16 cellular contexts compared by ENCODE assay signal in the genomic region with DNA sequence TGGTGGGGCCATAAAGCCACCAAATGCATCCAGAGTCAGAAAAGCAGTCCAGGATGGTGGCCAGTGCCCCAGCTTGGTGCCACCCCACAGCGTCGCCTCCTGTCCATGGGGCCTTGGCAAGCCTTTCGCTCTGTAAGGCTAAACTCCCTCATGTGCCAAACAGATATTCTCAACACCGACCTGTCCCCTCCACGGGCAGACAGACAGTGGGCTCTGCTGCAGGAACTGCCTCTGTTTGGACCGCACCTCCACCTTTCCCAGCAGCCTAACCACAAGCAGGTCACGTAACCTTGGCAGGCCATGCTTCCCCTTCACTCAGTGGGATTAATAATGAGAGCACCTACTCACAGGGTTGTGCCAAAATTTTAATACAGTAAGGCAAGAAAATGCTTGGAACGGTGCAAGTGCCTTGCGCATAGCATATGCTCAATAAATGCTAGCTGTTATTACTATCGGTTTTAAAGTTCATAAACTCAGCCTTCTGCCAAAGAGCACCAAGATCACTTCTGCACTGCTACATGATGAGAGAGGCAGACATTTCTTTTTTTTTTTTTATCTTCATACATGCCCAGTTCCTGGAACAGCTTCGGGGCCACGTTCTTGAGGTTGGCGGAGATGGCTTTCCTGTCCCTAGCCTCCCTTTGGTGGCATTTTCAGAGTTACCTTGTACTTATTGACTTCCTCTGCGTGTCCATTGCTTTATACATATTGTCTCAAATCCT. TPM values are rescaled to one million over a fixed set of nuclear protein-coding genes. Genes with fewer than 3 reads are reported as not detected.
DNase-seq lines count a peak whose midpoint lies in the region; ATAC-seq lines count a peak whose summit lies in the region.
"Had no signal": no experiment of that assay in that cellular context is flagged by ENCODE, and none has a peak within 500 bp of the region (broad histone marks: within the 10 kb centered on the region; RNA-seq: fewer than 3 reads in every experiment).

No MANE protein-coding gene starts in this region.

- H3K27me3 Mint-ChIP-seq in activated naive CD4-positive, alpha-beta T cell treated with anti-CD3 and anti-CD28 coated beads, Interleukin-2, amount 10 ng/mL, durations not matched to agents 7 days and 5 days: no peaks in the 10 kb centered on the region
- H3K27me3 Mint-ChIP-seq in activated T-cell treated with anti-CD3 and anti-CD28 coated beads, Interleukin-2, amount 50 U/mL, for 72 hours (ENCODE audit: low read depth): no peaks in the 10 kb centered on the region

- CTCF ChIA-PET in activated naive CD4-positive, alpha-beta T cell treated with anti-CD3 and anti-CD28 coated beads, Interleukin-2, amount 10 ng/mL, durations not matched to agents 7 days and 5 days (lab: Charles Lee): interaction anchor here (0.7 to 1.3 kb wide), 3 partner anchors 9 to 11 kb away, joined by 3 to 5 read pairs (median 4); no protein-coding TSS in a partner anchor

- H3K4me1 Mint-ChIP-seq in activated naive CD4-positive, alpha-beta T cell treated with anti-CD3 and anti-CD28 coated beads, Interleukin-2, amount 10 ng/mL, durations not matched to agents 7 days and 5 days: peaks cover 95% of the 10 kb centered on the region
- H3K4me1 Mint-ChIP-seq in activated T-cell treated with anti-CD3 and anti-CD28 coated beads, Interleukin-2, amount 50 U/mL, for 72 hours (ENCODE audit: low read depth): peaks cover 98% of the 10 kb centered on the region

- DNase-seq in activated naive CD4-positive, alpha-beta T cell treated with anti-CD3 and anti-CD28 coated beads, Interleukin-2, amount 10 ng/mL, durations not matched to agents 7 days and 5 days: peak; percentile 39
- DNase-seq in activated naive CD4-positive, alpha-beta T cell treated with anti-CD3 and anti-CD28 coated beads, Interleukin-2, amount 50 U/mL, for 16 hours: no peak
- DNase-seq in activated T-cell treated with anti-CD3 and anti-CD28 coated beads, Interleukin-2, amount 50 U/mL, for 72 hours: no peak
- DNase-seq in islet precursor cell (peak; percentile 29), SW 1271 (lab: John Stamatoyannopoulos, UW) (no peak), SK-N-DZ (ENCODE audit: low spot score) (no peak), EL (no peak), Right ventricle myocardium superior (no peak)
- DNase-seq: activated CD4-positive, alpha-beta T cell treated with anti-CD3 and anti-CD28 coated beads, Interleukin-2, amount 50 U/mL, for 48 hours; dermis blood vessel endothelial cell; foreskin melanocyte; H7; mesenchymal stem cell; nephron progenitor cell; upper lobe of left lung had no signal

- H3K9me3 Mint-ChIP-seq in activated naive CD4-positive, alpha-beta T cell treated with anti-CD3 and anti-CD28 coated beads, Interleukin-2, amount 10 ng/mL, durations not matched to agents 7 days and 5 days: peaks cover 4% of the 10 kb centered on the region
- H3K9me3 Mint-ChIP-seq in activated T-cell treated with anti-CD3 and anti-CD28 coated beads, Interleukin-2, amount 50 U/mL, for 72 hours: peaks cover 2 to 3% of the 10 kb centered on the region in 2 donors
- H3K9me3 Mint-ChIP-seq: nephron progenitor cell had no signal

- peak overlapping the region; percentile 93 for H3K27ac Mint-ChIP-seq in activated naive CD4-positive, alpha-beta T cell treated with anti-CD3 and anti-CD28 coated beads, Interleukin-2, amount 10 ng/mL, durations not matched to agents 7 days and 5 days
- peak overlapping the region; percentile 96 for H3K27ac Mint-ChIP-seq in activated T-cell treated with anti-CD3 and anti-CD28 coated beads, Interleukin-2, amount 50 U/mL, for 72 hours
- H3K27ac Mint-ChIP-seq: nephron progenitor cell had no signal

- peaks cover 69% of the 10 kb centered on the region for H3K36me3 Mint-ChIP-seq in activated naive CD4-positive, alpha-beta T cell treated with anti-CD3 and anti-CD28 coated beads, Interleukin-2, amount 10 ng/mL, durations not matched to agents 7 days and 5 days
- peaks cover 2% of the 10 kb centered on the region in 2 donors for H3K36me3 Mint-ChIP-seq in activated T-cell treated with anti-CD3 and anti-CD28 coated beads, Interleukin-2, amount 50 U/mL, for 72 hours (ENCODE audit: insufficient read depth in 2 of 2)

- intact Hi-C loops in Right ventricle myocardium superior (cut with DNase I): no loop called here

- no peak for ATAC-seq in activated T-cell treated with anti-CD3 and anti-CD28 coated beads, Interleukin-2, amount 50 U/mL, for 72 hours (replicated peaks in 1 of 2)
- no peak for ATAC-seq in Right ventricle myocardium superior (ENCODE audit: poor library complexity)

- peak overlapping the region; percentile 35 for H3K4me3 Mint-ChIP-seq in activated naive CD4-positive, alpha-beta T cell treated with anti-CD3 and anti-CD28 coated beads, Interleukin-2, amount 10 ng/mL, durations not matched to agents 7 days and 5 days
- H3K4me3 Mint-ChIP-seq in activated T-cell treated with anti-CD3 and anti-CD28 coated beads, Interleukin-2, amount 50 U/mL, for 72 hours: peak overlapping the region; percentile 81 to 92
- H3K4me3 Mint-ChIP-seq: nephron progenitor cell had no signal

RNA-seq across cellular contexts. Expression of a gene that starts 11.6 kb away (rescaled TPM):
- total RNA-seq in activated T-cell treated with anti-CD3 and anti-CD28 coated beads, Interleukin-2, amount 50 U/mL, for 72 hours: 10 to 100 TPM; 36.6 to 56.2 TPM
- polyA plus RNA-seq in SK-N-DZ (2014; cell fraction: cytosol; rRNA removed): not detected in 2 replicates
- not detected in 2 replicates for polyA plus RNA-seq in SK-N-DZ (2014; cell fraction: nucleus; rRNA removed)
- 1.5 TPM for total RNA-seq in Right ventricle myocardium superior
- total RNA-seq: G401 had no signal

Comparison
In these comparisons a context has a peak if more than half of its experiments do, and no peak if none do; other contexts are left out.
1. DNase-seq: peak in activated naive CD4-positive, alpha-beta T cell treated with anti-CD3 and anti-CD28 coated beads, Interleukin-2, amount 10 ng/mL, durations not matched to agents 7 days and 5 days (single experiment) and islet precursor cell (single experiment); none in activated naive CD4-positive, alpha-beta T cell treated with anti-CD3 and anti-CD28 coated beads, Interleukin-2, amount 50 U/mL, for 16 hours (single experiment), activated T-cell treated with anti-CD3 and anti-CD28 coated beads, Interleukin-2, amount 50 U/mL, for 72 hours (0 of 2), SW 1271 (0 of 2), SK-N-DZ (single experiment), EL (single experiment) and Right ventricle myocardium superior (single experiment).
2. RNA of a gene that starts 11.6 kb away (total RNA-seq): 36.6 to 56.2 TPM in activated T-cell treated with anti-CD3 and anti-CD28 coated beads, Interleukin-2, amount 50 U/mL, for 72 hours; 1.5 TPM in Right ventricle myocardium superior (single experiment); every median in the first group is over 10 times any median in the second.